ENCODE assay signal across 10 cellular contexts in genomic region chr19:14669940-14670339, GRCh38. TPM values are rescaled to one million over a fixed set of nuclear protein-coding genes. Genes with fewer than 3 reads are reported as not detected.
"Had no signal": no experiment of that assay in that cellular context is flagged by ENCODE, and none has a peak within 500 bp of the region (broad histone marks: within the 10 kb centered on the region; RNA-seq: fewer than 3 reads in every experiment).

No MANE protein-coding gene starts in this region.

- FAIRE-seq: HTR-8/SVneo, K562 had no signal

- H3K9ac ChIP-seq: KMS-11 had no signal

- H3K9me3 Mint-ChIP-seq: IgD-negative memory B cell had no signal

- H3K27ac ChIP-seq: HL-60, KMS-11 had no signal

- ATAC-seq: K562 had no signal

- H3K4me3 Mint-ChIP-seq: IgD-negative memory B cell had no signal

- DNase-seq: IMR-90, KBM-7, KG1 had no signal

- H3K27ac Mint-ChIP-seq: IgD-negative memory B cell had no signal

- H3K36me3 Mint-ChIP-seq: IgD-negative memory B cell had no signal

- H3K4me2 ChIP-seq: KMS-11 had no signal

- H3K4me3 ChIP-seq: K562 had no signal

RNA-seq across cellular contexts. Expression of gene ADGRE3, which starts 4.7 kb away (rescaled TPM):
- total RNA-seq: HT-29, HT1080, IMR-90, K562 had no signal
- polyA plus RNA-seq: IgD-negative memory B cell, IMR-90, K562 had no signal
